ENCODE assay signal across 26 cellular contexts in the genomic region with DNA sequence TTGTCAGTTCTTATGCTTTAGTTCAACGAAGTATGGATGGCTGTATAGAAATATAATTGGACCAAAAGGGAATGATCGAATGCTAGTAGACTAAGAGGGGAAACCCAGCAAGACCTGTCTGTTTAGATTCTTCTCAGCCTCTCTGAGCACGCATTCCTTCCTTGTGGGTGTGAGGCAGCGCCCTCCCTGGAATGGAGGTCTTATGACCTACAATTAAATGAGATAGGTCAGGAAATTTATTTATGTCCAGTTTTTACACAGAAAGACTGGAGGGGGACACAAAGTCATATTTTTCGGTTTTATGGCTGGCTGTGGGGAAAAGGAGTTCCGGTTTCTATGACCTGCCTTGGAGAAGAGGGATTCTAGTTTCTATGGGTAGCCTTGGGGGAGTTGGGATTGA.
DNase-seq lines count a peak whose midpoint lies in the region; ATAC-seq, FAIRE-seq and TF ChIP-seq lines count a peak whose summit lies in the region.
"Had no signal": no experiment of that assay in that cellular context is flagged by ENCODE, and none has a peak within 500 bp of the region (broad histone marks: within the 10 kb centered on the region; RNA-seq: fewer than 3 reads in every experiment).

No MANE protein-coding gene starts in this region.

- FAIRE-seq in K562 (lab: Jason Lieb, UNC): no peak
- no peak for FAIRE-seq in GM12892 (lab: Jason Lieb, UNC)
- FAIRE-seq: A549, G401.6, GM12878 had no signal

- WGBS in K562 (ENCODE audit: insufficient coverage, low coverage, missing lambda C conversion rate): 75% methylated on average over 6 of the region's 6 CpGs

- H3K9me3 ChIP-seq in HEK293 (ENCODE audit: control insufficient read depth, insufficient read depth, low read depth, low read length) (no peaks in the 10 kb centered on the region), K562 (replicated peaks; ENCODE audit: control insufficient read depth, insufficient read depth, low read depth, low read length) (no peaks in the 10 kb centered on the region), iPS-20b (ENCODE audit: insufficient read depth, low read depth, low read length) (no peaks in the 10 kb centered on the region)
- H3K9me3 ChIP-seq: A549, SK-N-SH had no signal

- H3K36me3 ChIP-seq in HEK293 (ENCODE audit: control insufficient read depth in 2 of 2, insufficient read depth in 1 of 2, low read length in 2 of 2): no peaks in the 10 kb centered on the region
- no peaks in the 10 kb centered on the region for H3K36me3 ChIP-seq in K562 (ENCODE audit: control insufficient read depth, insufficient read depth, low read length)
- H3K36me3 ChIP-seq in iPS-20b (ENCODE audit: insufficient read depth, low read depth, low read length): no peaks in the 10 kb centered on the region
- H3K36me3 ChIP-seq: BLaER1 treated with 17β-estradiol and CSF1 and Interleukin-3, amounts not matched to agents 10 nM and 100 nM had no signal

- CTCF ChIA-PET in HEK293 (lab: Yijun Ruan, JAX) (interaction anchor here (0.7 to 0.9 kb wide), 2 partner anchors 10 to 1662 kb away, joined by 3 to 5 read pairs; no protein-coding TSS in a partner anchor), K562 (lab: Yijun Ruan, JAX; ENCODE audit: low intra/inter-chr PET ratio) (no interaction called here)

- in situ Hi-C loops in K562 (cut with MboI): no loop called here
- in situ Hi-C loops in GM13976 (cut with MboI; ENCODE audit: low sequenced_read_pairs, unreplicated experiment): no loop called here

- TF ChIP-seq POLR2A in K562 (conservative IDR thresholded peaks at IDR 0.05) (no peak), GM12892 (IDR thresholded peaks at IDR 0.05; ENCODE audit: low read depth, low read length) (no peak)

- H3K27ac ChIP-seq in C4-2B (no peak overlapping the region; the same call in 1 of the 2 replicates), HEK293 (ENCODE audit: extremely low read depth, low read depth, low read length) (no peak overlapping the region), K562 (ENCODE audit: extremely low read depth, low read depth, low read length) (no peak overlapping the region), iPS-20b (ENCODE audit: low read length) (peak overlapping the region; percentile 49), caudate nucleus (ENCODE audit: low read depth, low read length) (no peak overlapping the region)
- H3K27ac ChIP-seq: A549; BLaER1 treated with 17β-estradiol and CSF1 and Interleukin-3, amounts not matched to agents 10 nM and 100 nM had no signal

- H3K4me3 ChIP-seq in HEK293 (ENCODE audit: low read depth, low read length): no peak overlapping the region
- H3K4me3 ChIP-seq in K562: no peak overlapping the region
- peak overlapping the region; percentile 45; the same call in 1 of the 2 replicates for H3K4me3 ChIP-seq in iPS-20b (ENCODE audit: low read length)
- H3K4me3 ChIP-seq: A549; BLaER1 treated with 17β-estradiol and CSF1 and Interleukin-3, amounts not matched to agents 10 nM and 100 nM; GM12878 had no signal

- no peaks in the 10 kb centered on the region for H3K27me3 ChIP-seq in K562 (ENCODE audit: control insufficient read depth in 2 of 2, insufficient read depth in 2 of 2, low read length in 2 of 2)
- no peaks in the 10 kb centered on the region for H3K27me3 ChIP-seq in iPS-20b (ENCODE audit: insufficient read depth, low read length)
- H3K27me3 ChIP-seq: BLaER1 treated with 17β-estradiol and CSF1 and Interleukin-3, amounts not matched to agents 10 nM and 100 nM had no signal

- H3K9ac ChIP-seq in K562 (ENCODE audit: insufficient read depth in 1 of 2, low read depth in 2 of 2, low read length in 2 of 2) (no peak overlapping the region), iPS-20b (ENCODE audit: low read depth, low read length) (peak overlapping the region; percentile 9; the same call in 1 of the 2 replicates)
- H3K9ac ChIP-seq: BLaER1 treated with 17β-estradiol and CSF1 and Interleukin-3, amounts not matched to agents 10 nM and 100 nM; SK-N-SH had no signal

- H3K79me2 ChIP-seq in K562 (ENCODE audit: control insufficient read depth, insufficient read depth, low read length): no peaks in the 10 kb centered on the region

- intact Hi-C loops in K562 (cut with micrococcal nuclease): no loop called here

- H2AFZ ChIP-seq in K562 (ENCODE audit: low read depth, low read length): no peak overlapping the region

- TF ChIP-seq CTCF in C4-2B (conservative IDR thresholded peaks at IDR 0.05) (0 out of 2 replicates have a peak, but pooled peaks have one; percentile 14), HEK293 (tag by site-specific recombination; IDR thresholded peaks at IDR 0.05) (no peak), K562 (IDR thresholded peaks at IDR 0.05 in 2 of 3, conservative IDR thresholded peaks at IDR 0.05 in 1 of 3; ENCODE audit: insufficient read depth in 2 of 3, low read depth in 1 of 3, low read length in 3 of 3) (no peak), GM13976 (IDR thresholded peaks at IDR 0.05; ENCODE audit: borderline replicate concordance, control extremely low read depth, extremely low read depth, insufficient read depth, missing control alignments) (no peak)

- no TSS peak for BruUV-seq in K562 (replicated peaks; lab: Mats Ljungman, UMichigan)

- TF ChIP-seq RAD21 in K562 (CRISPR knock-in tag; conservative IDR thresholded peaks at IDR 0.05 in 1 of 2, IDR thresholded peaks at IDR 0.05 in 1 of 2): no peak

- POLR2A ChIA-PET in HEK293 (lab: Yijun Ruan, JAX): no interaction called here
- POLR2A ChIA-PET in K562 (lab: Yijun Ruan, JAX): no interaction called here

- DNase-seq in K562 (ENCODE audit: extremely low read depth in 1 of 4, low spot score in 3 of 4) (no peak), GM12892 (ENCODE audit: insufficient read length) (no peak), caudate nucleus (lab: John Stamatoyannopoulos, UW) (no peak), GM13976 (ENCODE audit: low spot score) (no peak), foreskin melanocyte (no peak)
- DNase-seq: AML-193; CD4-positive, alpha-beta memory T cell; COR-L47; DMS53; HFFc6; NCI-H1092; NCI-H1417 treated with DMSO at 0.1 percent for 48 hours; NCI-H1694 treated with DMSO at 0.1 percent for 48 hours; NCI-H2081; NCI-H510A; NCI-H69; OCI-M1; SK-N-SH; SW 1271 had no signal

- H3K9me1 ChIP-seq in K562 (ENCODE audit: control insufficient read depth, insufficient read depth, low read length): no peaks in the 10 kb centered on the region

- no peak for ATAC-seq in K562
- ATAC-seq: A549, GM12878 had no signal

- H3K4me1 ChIP-seq in HEK293 (ENCODE audit: control insufficient read depth, insufficient read depth, low read length) (peaks cover 8% of the 10 kb centered on the region), K562 (replicated peaks in 1 of 2; ENCODE audit: control insufficient read depth in 2 of 2, insufficient read depth in 2 of 2, low read length in 2 of 2) (0 out of 5 replicates have a peak, but pooled peaks cover 0 to 4% of the 10 kb centered on the region in 2 experiments), iPS-20b (ENCODE audit: insufficient read depth, low read length) (peaks cover 23% of the 10 kb centered on the region)
- H3K4me1 ChIP-seq: BLaER1 treated with 17β-estradiol and CSF1 and Interleukin-3, amounts not matched to agents 10 nM and 100 nM had no signal

- TF ChIP-seq EP300 in K562 (IDR thresholded peaks at IDR 0.05; ENCODE audit: low read length): no peak

- H3K4me2 ChIP-seq in K562 (ENCODE audit: insufficient read depth, low read length): no peak overlapping the region
- H3K4me2 ChIP-seq: A549; BLaER1 treated with 17β-estradiol and CSF1 and Interleukin-3, amounts not matched to agents 10 nM and 100 nM; SK-N-SH had no signal

- H4K20me1 ChIP-seq in K562 (replicated peaks; ENCODE audit: control insufficient read depth, insufficient read depth, low read length): no peaks in the 10 kb centered on the region
- H4K20me1 ChIP-seq: BLaER1 treated with 17β-estradiol and CSF1 and Interleukin-3, amounts not matched to agents 10 nM and 100 nM had no signal

TF ChIP-seq in HEK293, 187 proteins besides CTCF, POLR2A, EP300 and RAD21:
- no peak for TF ChIP-seq BCL11A (tag by site-specific recombination; IDR thresholded peaks at IDR 0.05; ENCODE audit: low read depth)
- TF ChIP-seq ZNF664 (tag by site-specific recombination; IDR thresholded peaks at IDR 0.05): peak; percentile 84
- TF ChIP-seq SETDB1 (IDR thresholded peaks at IDR 0.05; ENCODE audit: insufficient read length, low read length): peak; percentile 29

TF ChIP-seq in K562, 482 proteins besides CTCF, POLR2A, EP300 and RAD21 (continues in another document):
- TF ChIP-seq POLR2G (IDR thresholded peaks at IDR 0.05; ENCODE audit: low read depth, low read length) (no peak), RCOR1 (IDR thresholded peaks at IDR 0.05; ENCODE audit: borderline replicate concordance in 1 of 2, low read depth in 2 of 2, low read length in 2 of 2) (no peak), ZNF224 (CRISPR knock-in tag; IDR thresholded peaks at IDR 0.05) (no peak), ZNF12 (CRISPR knock-in tag; IDR thresholded peaks at IDR 0.05) (no peak), SRSF9 (IDR thresholded peaks at IDR 0.05; ENCODE audit: borderline replicate concordance, low read depth, low read length) (no peak), MCM7 (IDR thresholded peaks at IDR 0.05) (no peak), HMG20A (CRISPR knock-in tag; conservative IDR thresholded peaks at IDR 0.05) (no peak)
- TF ChIP-seq, protein P1, sequence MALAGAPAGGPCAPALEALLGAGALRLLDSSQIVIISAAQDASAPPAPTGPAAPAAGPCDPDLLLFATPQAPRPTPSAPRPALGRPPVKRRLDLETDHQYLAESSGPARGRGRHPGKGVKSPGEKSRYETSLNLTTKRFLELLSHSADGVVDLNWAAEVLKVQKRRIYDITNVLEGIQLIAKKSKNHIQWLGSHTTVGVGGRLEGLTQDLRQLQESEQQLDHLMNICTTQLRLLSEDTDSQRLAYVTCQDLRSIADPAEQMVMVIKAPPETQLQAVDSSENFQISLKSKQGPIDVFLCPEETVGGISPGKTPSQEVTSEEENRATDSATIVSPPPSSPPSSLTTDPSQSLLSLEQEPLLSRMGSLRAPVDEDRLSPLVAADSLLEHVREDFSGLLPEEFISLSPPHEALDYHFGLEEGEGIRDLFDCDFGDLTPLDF (CRISPR knock-in tag; IDR thresholded peaks at IDR 0.05): no peak
- TF ChIP-seq, protein P2, sequence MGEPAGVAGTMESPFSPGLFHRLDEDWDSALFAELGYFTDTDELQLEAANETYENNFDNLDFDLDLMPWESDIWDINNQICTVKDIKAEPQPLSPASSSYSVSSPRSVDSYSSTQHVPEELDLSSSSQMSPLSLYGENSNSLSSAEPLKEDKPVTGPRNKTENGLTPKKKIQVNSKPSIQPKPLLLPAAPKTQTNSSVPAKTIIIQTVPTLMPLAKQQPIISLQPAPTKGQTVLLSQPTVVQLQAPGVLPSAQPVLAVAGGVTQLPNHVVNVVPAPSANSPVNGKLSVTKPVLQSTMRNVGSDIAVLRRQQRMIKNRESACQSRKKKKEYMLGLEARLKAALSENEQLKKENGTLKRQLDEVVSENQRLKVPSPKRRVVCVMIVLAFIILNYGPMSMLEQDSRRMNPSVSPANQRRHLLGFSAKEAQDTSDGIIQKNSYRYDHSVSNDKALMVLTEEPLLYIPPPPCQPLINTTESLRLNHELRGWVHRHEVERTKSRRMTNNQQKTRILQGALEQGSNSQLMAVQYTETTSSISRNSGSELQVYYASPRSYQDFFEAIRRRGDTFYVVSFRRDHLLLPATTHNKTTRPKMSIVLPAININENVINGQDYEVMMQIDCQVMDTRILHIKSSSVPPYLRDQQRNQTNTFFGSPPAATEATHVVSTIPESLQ (CRISPR knock-in tag; IDR thresholded peaks at IDR 0.05): no peak
